1 cellular context compared by ENCODE assay signal in genomic region chr3:126135398-126136076, GRCh38.
TF ChIP-seq lines count a peak whose summit lies in the region.

No MANE protein-coding gene starts in this region.

TF ChIP-seq in HepG2, 621 proteins besides CTCF, POLR2A, EP300 and RAD21:
- no peak for TF ChIP-seq STAG1 (CRISPR knock-in tag; IDR thresholded peaks at IDR 0.05)
- TF ChIP-seq ETV6 (CRISPR knock-in tag; conservative IDR thresholded peaks at IDR 0.05) = no peak
- TF ChIP-seq ZNF431 (CRISPR knock-in tag; IDR thresholded peaks at IDR 0.05; ENCODE audit: borderline replicate concordance, low read depth) = no peak
- TF ChIP-seq, protein P1, sequence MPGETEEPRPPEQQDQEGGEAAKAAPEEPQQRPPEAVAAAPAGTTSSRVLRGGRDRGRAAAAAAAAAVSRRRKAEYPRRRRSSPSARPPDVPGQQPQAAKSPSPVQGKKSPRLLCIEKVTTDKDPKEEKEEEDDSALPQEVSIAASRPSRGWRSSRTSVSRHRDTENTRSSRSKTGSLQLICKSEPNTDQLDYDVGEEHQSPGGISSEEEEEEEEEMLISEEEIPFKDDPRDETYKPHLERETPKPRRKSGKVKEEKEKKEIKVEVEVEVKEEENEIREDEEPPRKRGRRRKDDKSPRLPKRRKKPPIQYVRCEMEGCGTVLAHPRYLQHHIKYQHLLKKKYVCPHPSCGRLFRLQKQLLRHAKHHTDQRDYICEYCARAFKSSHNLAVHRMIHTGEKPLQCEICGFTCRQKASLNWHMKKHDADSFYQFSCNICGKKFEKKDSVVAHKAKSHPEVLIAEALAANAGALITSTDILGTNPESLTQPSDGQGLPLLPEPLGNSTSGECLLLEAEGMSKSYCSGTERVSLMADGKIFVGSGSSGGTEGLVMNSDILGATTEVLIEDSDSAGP (CRISPR knock-in tag; IDR thresholded peaks at IDR 0.05; ENCODE audit: borderline replicate concordance) = no peak
- TF ChIP-seq NR2F1 (CRISPR knock-in tag; IDR thresholded peaks at IDR 0.05) = no peak
- TF ChIP-seq, protein P2, sequence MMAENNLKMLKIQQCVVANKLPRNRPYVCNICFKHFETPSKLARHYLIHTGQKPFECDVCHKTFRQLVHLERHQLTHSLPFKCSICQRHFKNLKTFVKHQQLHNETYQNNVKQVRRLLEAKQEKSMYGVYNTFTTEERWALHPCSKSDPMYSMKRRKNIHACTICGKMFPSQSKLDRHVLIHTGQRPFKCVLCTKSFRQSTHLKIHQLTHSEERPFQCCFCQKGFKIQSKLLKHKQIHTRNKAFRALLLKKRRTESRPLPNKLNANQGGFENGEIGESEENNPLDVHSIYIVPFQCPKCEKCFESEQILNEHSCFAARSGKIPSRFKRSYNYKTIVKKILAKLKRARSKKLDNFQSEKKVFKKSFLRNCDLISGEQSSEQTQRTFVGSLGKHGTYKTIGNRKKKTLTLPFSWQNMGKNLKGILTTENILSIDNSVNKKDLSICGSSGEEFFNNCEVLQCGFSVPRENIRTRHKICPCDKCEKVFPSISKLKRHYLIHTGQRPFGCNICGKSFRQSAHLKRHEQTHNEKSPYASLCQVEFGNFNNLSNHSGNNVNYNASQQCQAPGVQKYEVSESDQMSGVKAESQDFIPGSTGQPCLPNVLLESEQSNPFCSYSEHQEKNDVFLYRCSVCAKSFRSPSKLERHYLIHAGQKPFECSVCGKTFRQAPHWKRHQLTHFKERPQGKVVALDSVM (CRISPR knock-in tag; IDR thresholded peaks at IDR 0.05) = no peak
- TF ChIP-seq SAP130 (CRISPR knock-in tag; IDR thresholded peaks at IDR 0.05; ENCODE audit: low read depth) = no peak
- no peak for TF ChIP-seq GMEB2 (CRISPR knock-in tag; IDR thresholded peaks at IDR 0.05; ENCODE audit: low read depth)
- no peak for TF ChIP-seq DNMT1 (CRISPR knock-in tag; IDR thresholded peaks at IDR 0.05)
- no peak for TF ChIP-seq ZNF879 (CRISPR knock-in tag; IDR thresholded peaks at IDR 0.05)
- no peak for TF ChIP-seq CHD2 (IDR thresholded peaks at IDR 0.05; ENCODE audit: low read depth, low read length)
- no peak for TF ChIP-seq PAX8 (CRISPR knock-in tag; IDR thresholded peaks at IDR 0.05; ENCODE audit: borderline replicate concordance)
- no peak for TF ChIP-seq KDM1A (CRISPR knock-in tag; IDR thresholded peaks at IDR 0.05)
- TF ChIP-seq PCBP2 (optimal IDR thresholded peaks at IDR 0.05; ENCODE audit: low read depth, low read length, poor library complexity, severe bottlenecking) = no peak
- no peak for TF ChIP-seq ARNT (IDR thresholded peaks at IDR 0.05)
- no peak for TF ChIP-seq ZNF687 (CRISPR knock-in tag; IDR thresholded peaks at IDR 0.05)
- no peak for TF ChIP-seq ZNF567 (CRISPR knock-in tag; IDR thresholded peaks at IDR 0.05; ENCODE audit: borderline replicate concordance)
- TF ChIP-seq HNRNPK (IDR thresholded peaks at IDR 0.05; ENCODE audit: low read depth, low read length, poor library complexity, severe bottlenecking) = no peak
- TF ChIP-seq HMG20B (CRISPR knock-in tag; conservative IDR thresholded peaks at IDR 0.05) = no peak
- no peak for TF ChIP-seq ZNF543 (CRISPR knock-in tag; IDR thresholded peaks at IDR 0.05)
